21 cellular contexts compared by ENCODE assay signal in the genomic region with DNA sequence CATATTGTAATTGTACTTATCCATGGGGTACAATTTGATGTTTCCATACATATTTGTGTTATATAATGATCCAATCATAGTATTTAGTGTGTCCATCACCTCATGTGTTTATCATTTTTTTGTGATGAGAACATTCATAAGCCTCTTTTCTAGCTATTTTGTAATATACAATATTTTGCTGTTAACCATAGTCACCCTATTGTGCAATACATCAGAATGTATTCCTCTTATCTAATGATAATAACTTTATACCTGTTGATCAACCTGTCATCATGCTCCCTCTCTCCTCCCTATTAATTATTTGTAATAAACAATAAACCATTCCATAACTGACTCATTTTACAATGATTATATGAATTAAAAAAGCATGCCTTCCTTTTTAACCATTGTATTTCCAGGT.
"Had no signal": no experiment of that assay in that cellular context is flagged by ENCODE, and none has a peak within 500 bp of the region (broad histone marks: within the 10 kb centered on the region; RNA-seq: fewer than 3 reads in every experiment).

No MANE protein-coding gene starts in this region.

- H3K4me1 ChIP-seq: SJSA1 had no signal

- FAIRE-seq: RCC 7860 had no signal

- H3K27ac Mint-ChIP-seq: IgD-negative memory B cell had no signal

- H3K27me3 ChIP-seq: MG63, SJSA1 had no signal

- H3K36me3 Mint-ChIP-seq: IgD-negative memory B cell had no signal

- H3K9me3 ChIP-seq: MG63, SJSA1 had no signal

- H3K36me3 ChIP-seq: MG63, SJSA1 had no signal

- H3K4me3 ChIP-seq: MG63, SJSA1, SK-N-MC had no signal

- DNase-seq: Karpas-422, KG1, MG63, NCI-H1092, NCI-H1105 treated with DMSO at 0.1 percent for 48 hours, NCI-H1417 treated with DMSO at 0.1 percent for 48 hours, NCI-H146, NCI-H1694 treated with DMSO at 0.1 percent for 48 hours, NCI-H1930, NCI-H2081 treated with DMSO at 0.1 percent for 48 hours, NCI-H2171 treated with DMSO at 0.1 percent for 48 hours, NCI-H524, NCI-H526 treated with DMSO at 0.1 percent for 48 hours, NCI-H774, Right ventricle myocardium superior, RPMI8226, SIG-M5 had no signal

- H3K27ac ChIP-seq: SJSA1, SK-N-MC had no signal
